23 cellular contexts compared by ENCODE assay signal in genomic region chr2:37790462-37790861, GRCh38.
"Had no signal": no experiment of that assay in that cellular context is flagged by ENCODE, and none has a peak within 500 bp of the region (broad histone marks: within the 10 kb centered on the region; RNA-seq: fewer than 3 reads in every experiment).

No MANE protein-coding gene starts in this region.

- H3K4me3 ChIP-seq: spleen, testis, vagina had no signal

- DNase-seq: activated CD4-positive, alpha-beta memory T cell treated with anti-CD3 and anti-CD28 coated beads, Interleukin-2, amount 10 ng/mL, durations not matched to agents 7 days and 5 days; activated CD4-positive, alpha-beta T cell treated with anti-CD3 and anti-CD28 coated beads for 4 hours; activated effector memory CD4-positive, alpha-beta T cell treated with Interleukin-2 at 50 U/mL for 16 hours; activated naive CD4-positive, alpha-beta T cell treated with anti-CD3 and anti-CD28 coated beads for 36 hours; activated naive CD8-positive, alpha-beta T cell treated with anti-CD3 and anti-CD28 coated beads, Interleukin-2, amount 10 ng/mL, durations not matched to agents 7 days and 5 days; activated T-cell treated with anti-CD3 and anti-CD28 coated beads, Interleukin-2, amount 50 U/mL, for 72 hours; effector CD4-positive, alpha-beta T cell; foreskin melanocyte; hippocampal formation; occipital lobe; posterior cingulate gyrus; spleen; stimulated activated CD4-positive, alpha-beta T cell treated with anti-CD3 and anti-CD28 coated beads, Interleukin-4, amount 100 ng/mL, for 1 hour; stimulated activated naive CD4-positive, alpha-beta T cell; T-helper 1 cell; testis had no signal

- H3K4me1 ChIP-seq: spleen, vagina had no signal

- H3K27me3 Mint-ChIP-seq: activated CD4-positive, alpha-beta memory T cell treated with anti-CD3 and anti-CD28 coated beads, Interleukin-2, amount 10 ng/mL, durations not matched to agents 7 days and 5 days; dendritic cell treated with granulocyte-macrophage colony-stimulating factor and Interleukin-4, amounts not matched to agents 40 ng/mL and 50 ng/mL, for 4 days; memory B cell had no signal

- H3K36me3 ChIP-seq: spleen, vagina had no signal

- FAIRE-seq: endometrium had no signal

- H3K27ac Mint-ChIP-seq: activated CD4-positive, alpha-beta memory T cell treated with anti-CD3 and anti-CD28 coated beads, Interleukin-2, amount 10 ng/mL, durations not matched to agents 7 days and 5 days; activated naive CD4-positive, alpha-beta T cell treated with anti-CD3 and anti-CD28 coated beads for 36 hours; activated naive CD8-positive, alpha-beta T cell treated with anti-CD3 and anti-CD28 coated beads, Interleukin-2, amount 10 ng/mL, durations not matched to agents 7 days and 5 days; activated T-cell treated with anti-CD3 and anti-CD28 coated beads, Interleukin-2, amount 50 U/mL, for 72 hours; dendritic cell treated with granulocyte-macrophage colony-stimulating factor and Interleukin-4, amounts not matched to agents 40 ng/mL and 50 ng/mL, for 4 days; memory B cell; WTC11 had no signal

- H3K4me1 Mint-ChIP-seq: activated CD4-positive, alpha-beta memory T cell treated with anti-CD3 and anti-CD28 coated beads, Interleukin-2, amount 10 ng/mL, durations not matched to agents 7 days and 5 days; activated naive CD8-positive, alpha-beta T cell treated with anti-CD3 and anti-CD28 coated beads, Interleukin-2, amount 10 ng/mL, durations not matched to agents 7 days and 5 days; memory B cell; WTC11 had no signal

- H3K4me3 Mint-ChIP-seq: activated CD4-positive, alpha-beta memory T cell treated with anti-CD3 and anti-CD28 coated beads, Interleukin-2, amount 10 ng/mL, durations not matched to agents 7 days and 5 days; activated naive CD4-positive, alpha-beta T cell treated with anti-CD3 and anti-CD28 coated beads for 36 hours; activated naive CD8-positive, alpha-beta T cell treated with anti-CD3 and anti-CD28 coated beads, Interleukin-2, amount 10 ng/mL, durations not matched to agents 7 days and 5 days; activated T-cell treated with anti-CD3 and anti-CD28 coated beads, Interleukin-2, amount 50 U/mL, for 72 hours; dendritic cell treated with granulocyte-macrophage colony-stimulating factor and Interleukin-4, amounts not matched to agents 40 ng/mL and 50 ng/mL, for 4 days; memory B cell; WTC11 had no signal

- H3K9me3 ChIP-seq: testis, vagina had no signal

- H3K27ac ChIP-seq: spleen, testis, vagina had no signal

- H3K27me3 ChIP-seq: spleen, testis, vagina had no signal

- ATAC-seq: activated T-cell treated with anti-CD3 and anti-CD28 coated beads, Interleukin-2, amount 50 U/mL, for 72 hours; esophagus mucosa; sciatic nerve; WTC11 had no signal
